Comparison of ENCODE assay signal across 18 cellular contexts in the genomic region with DNA sequence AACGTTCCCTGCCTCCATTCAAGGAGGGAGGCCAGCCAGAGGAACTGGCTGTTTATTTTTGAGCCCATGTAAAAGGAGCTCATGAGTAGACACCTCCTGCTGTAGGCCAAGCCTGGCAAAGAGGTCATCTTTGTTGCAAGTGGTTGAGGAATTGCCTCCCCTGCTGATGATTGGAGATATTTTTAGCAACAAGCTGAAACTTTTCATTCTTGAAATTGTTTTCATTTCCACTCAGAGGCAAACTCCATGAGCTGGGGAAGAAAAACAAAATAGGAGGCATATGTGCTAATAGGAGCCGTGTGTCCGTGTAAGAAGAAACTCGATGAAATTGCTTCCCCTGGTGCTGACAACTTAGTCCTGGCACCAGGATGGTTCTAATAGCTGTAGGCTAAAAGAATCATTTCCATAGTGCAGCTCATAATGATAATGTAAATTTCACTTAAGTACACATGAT.
DNase-seq lines count a peak whose midpoint lies in the region; ATAC-seq and TF ChIP-seq lines count a peak whose summit lies in the region.
"Had no signal": no experiment of that assay in that cellular context is flagged by ENCODE, and none has a peak within 500 bp of the region (broad histone marks: within the 10 kb centered on the region; RNA-seq: fewer than 3 reads in every experiment).

No MANE protein-coding gene starts in this region.

- H3K4me3 ChIP-seq in BJ (ENCODE audit: low read depth, low read length) (no peak overlapping the region), retinal pigment epithelial cell (ENCODE audit: low read length) (no peak overlapping the region)
- H3K4me3 ChIP-seq: BLaER1 treated with 17β-estradiol and CSF1 and Interleukin-3, amounts not matched to agents 10 nM and 100 nM; coronary artery; Peyer's patch; suprapubic skin had no signal

- ATAC-seq in GM21717 (IDR thresholded peaks at IDR 0.05; ENCODE audit: unreplicated experiment), result no peak
- ATAC-seq: activated naive CD8-positive, alpha-beta T cell treated with anti-CD3 and anti-CD28 coated beads, Interleukin-2, amount 50 U/mL, for 24 hours; T-helper 17 cell had no signal

- TF ChIP-seq CTCF in BJ (IDR thresholded peaks at IDR 0.05; ENCODE audit: insufficient read depth, low read depth, low read length) (no peak), retinal pigment epithelial cell (conservative IDR thresholded peaks at IDR 0.05; ENCODE audit: low read depth, low read length) (no peak)

- POLR2A ChIA-PET in BJ (lab: Charles Lee), result interaction anchor here (0.6 to 0.7 kb wide), 2 partner anchors 29 to 292 kb away, joined by 3 read pairs; no protein-coding TSS in a partner anchor

- no peaks in the 10 kb centered on the region for H3K36me3 ChIP-seq in BJ (ENCODE audit: control insufficient read depth, insufficient read depth, low read length)
- H3K36me3 ChIP-seq: BLaER1 treated with 17β-estradiol and CSF1 and Interleukin-3, amounts not matched to agents 10 nM and 100 nM; Peyer's patch; suprapubic skin had no signal

- CTCF ChIA-PET in BJ (lab: Yijun Ruan, JAX), result interaction anchor here (0.8 to 1.4 kb wide), 5 partner anchors 19 to 293 kb away, joined by 3 to 5 read pairs (median 3); no protein-coding TSS in a partner anchor

- DNase-seq in BJ (ENCODE audit: low read depth), result peak; percentile 67
- peak; percentile 2 for DNase-seq in RPMI7951 (ENCODE audit: low read depth)
- DNase-seq in fibroblast of gingiva (ENCODE audit: low read depth), result peak; percentile 97
- peak; percentile 27 for DNase-seq in retinal pigment epithelial cell (ENCODE audit: low read depth)
- no peak for DNase-seq in SK-N-DZ (ENCODE audit: low spot score)
- DNase-seq in activated effector memory CD4-positive, alpha-beta T cell treated with Interleukin-2 at 50 U/mL for 16 hours, result no peak
- no peak for DNase-seq in DMS 273 treated with DMSO at 0.1 percent for 48 hours (lab: John Stamatoyannopoulos, UW)
- DNase-seq: activated naive CD8-positive, alpha-beta T cell treated with anti-CD3 and anti-CD28 coated beads, Interleukin-2, amount 50 U/mL, for 24 hours; activated T-cell treated with anti-CD3 and anti-CD28 coated beads for 4 hours; NCI-H1417; NCI-H524 treated with DMSO at 0.1 percent for 48 hours; nucleus accumbens; Peyer's patch; T-helper 17 cell had no signal

- no peaks in the 10 kb centered on the region for H3K27me3 ChIP-seq in BJ (ENCODE audit: control insufficient read depth, insufficient read depth, low read length)
- H3K27me3 ChIP-seq: BLaER1 treated with 17β-estradiol and CSF1 and Interleukin-3, amounts not matched to agents 10 nM and 100 nM; Peyer's patch; suprapubic skin had no signal

Comparison
In these comparisons a context has a peak if more than half of its experiments do, and no peak if none do; other contexts are left out.
1. DNase-seq: peak in BJ (single experiment), RPMI7951 (single experiment), fibroblast of gingiva (single experiment) and retinal pigment epithelial cell (single experiment); none in SK-N-DZ (single experiment), activated effector memory CD4-positive, alpha-beta T cell treated with Interleukin-2 at 50 U/mL for 16 hours (single experiment) and DMS 273 treated with DMSO at 0.1 percent for 48 hours (single experiment).